ENCODE assay signal across 1 cellular context in the genomic region with DNA sequence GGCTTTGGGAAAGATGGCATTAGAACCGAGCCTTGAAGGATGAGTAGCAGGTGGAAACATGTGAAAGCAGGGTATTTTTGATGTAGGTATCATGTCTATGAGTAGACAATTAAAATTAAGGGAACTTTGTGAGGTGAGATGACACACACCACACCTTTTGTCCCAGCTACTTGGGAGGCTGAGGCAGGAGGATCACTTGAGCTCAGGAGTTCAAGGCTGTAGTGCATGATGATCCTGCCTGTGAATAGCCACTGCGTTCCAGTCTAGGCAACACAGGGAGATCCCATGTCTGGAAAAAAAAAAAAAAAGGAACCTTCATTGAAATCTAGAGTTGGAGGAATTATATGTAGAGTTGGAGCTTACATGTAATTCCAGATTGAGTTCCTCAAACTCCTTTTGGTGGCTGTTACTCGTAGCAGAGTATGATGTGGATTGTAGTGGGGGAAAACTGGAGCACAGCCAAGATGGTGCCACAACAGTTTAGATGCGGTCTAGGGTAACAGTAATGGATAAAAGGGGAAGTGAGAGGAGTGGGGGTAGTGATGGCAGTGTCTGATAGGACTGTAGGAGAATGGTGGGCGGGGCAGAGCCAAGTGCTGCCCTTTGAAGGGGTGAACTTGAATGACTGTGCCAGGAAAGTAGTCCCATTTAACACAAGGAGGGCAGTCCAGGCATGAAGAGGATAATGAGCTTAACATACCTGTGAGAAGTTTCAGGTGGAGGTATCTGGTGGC.
TF ChIP-seq lines count a peak whose summit lies in the region.

No MANE protein-coding gene starts in this region.

TF ChIP-seq in K562, 482 proteins besides CTCF, POLR2A, EP300 and RAD21 (continued from another document and continues in another):
- TF ChIP-seq, protein P1, sequence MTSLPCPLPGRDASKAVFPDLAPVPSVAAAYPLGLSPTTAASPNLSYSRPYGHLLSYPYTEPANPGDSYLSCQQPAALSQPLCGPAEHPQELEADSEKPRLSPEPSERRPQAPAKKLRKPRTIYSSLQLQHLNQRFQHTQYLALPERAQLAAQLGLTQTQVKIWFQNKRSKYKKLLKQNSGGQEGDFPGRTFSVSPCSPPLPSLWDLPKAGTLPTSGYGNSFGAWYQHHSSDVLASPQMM (CRISPR knock-in tag; IDR thresholded peaks at IDR 0.05), result no peak
- TF ChIP-seq, protein P2, sequence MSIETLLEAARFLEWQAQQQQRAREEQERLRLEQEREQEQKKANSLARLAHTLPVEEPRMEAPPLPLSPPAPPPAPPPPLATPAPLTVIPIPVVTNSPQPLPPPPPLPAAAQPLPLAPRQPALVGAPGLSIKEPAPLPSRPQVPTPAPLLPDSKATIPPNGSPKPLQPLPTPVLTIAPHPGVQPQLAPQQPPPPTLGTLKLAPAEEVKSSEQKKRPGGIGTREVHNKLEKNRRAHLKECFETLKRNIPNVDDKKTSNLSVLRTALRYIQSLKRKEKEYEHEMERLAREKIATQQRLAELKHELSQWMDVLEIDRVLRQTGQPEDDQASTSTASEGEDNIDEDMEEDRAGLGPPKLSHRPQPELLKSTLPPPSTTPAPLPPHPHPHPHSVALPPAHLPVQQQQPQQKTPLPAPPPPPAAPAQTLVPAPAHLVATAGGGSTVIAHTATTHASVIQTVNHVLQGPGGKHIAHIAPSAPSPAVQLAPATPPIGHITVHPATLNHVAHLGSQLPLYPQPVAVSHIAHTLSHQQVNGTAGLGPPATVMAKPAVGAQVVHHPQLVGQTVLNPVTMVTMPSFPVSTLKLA (conservative IDR thresholded peaks at IDR 0.05), result no peak
- TF ChIP-seq FOSL1 (tag; conservative IDR thresholded peaks at IDR 0.05), result no peak
- no peak for TF ChIP-seq RBM15 (IDR thresholded peaks at IDR 0.05; ENCODE audit: insufficient read depth, low read length)
- TF ChIP-seq ZNF408 (CRISPR knock-in tag; IDR thresholded peaks at IDR 0.05; ENCODE audit: low read depth), result no peak
- TF ChIP-seq NFYB (IDR thresholded peaks at IDR 0.05; ENCODE audit: extremely low read depth, insufficient read length), result no peak
- no peak for TF ChIP-seq ZNF668 (CRISPR knock-in tag; IDR thresholded peaks at IDR 0.05)
- TF ChIP-seq, protein P3, sequence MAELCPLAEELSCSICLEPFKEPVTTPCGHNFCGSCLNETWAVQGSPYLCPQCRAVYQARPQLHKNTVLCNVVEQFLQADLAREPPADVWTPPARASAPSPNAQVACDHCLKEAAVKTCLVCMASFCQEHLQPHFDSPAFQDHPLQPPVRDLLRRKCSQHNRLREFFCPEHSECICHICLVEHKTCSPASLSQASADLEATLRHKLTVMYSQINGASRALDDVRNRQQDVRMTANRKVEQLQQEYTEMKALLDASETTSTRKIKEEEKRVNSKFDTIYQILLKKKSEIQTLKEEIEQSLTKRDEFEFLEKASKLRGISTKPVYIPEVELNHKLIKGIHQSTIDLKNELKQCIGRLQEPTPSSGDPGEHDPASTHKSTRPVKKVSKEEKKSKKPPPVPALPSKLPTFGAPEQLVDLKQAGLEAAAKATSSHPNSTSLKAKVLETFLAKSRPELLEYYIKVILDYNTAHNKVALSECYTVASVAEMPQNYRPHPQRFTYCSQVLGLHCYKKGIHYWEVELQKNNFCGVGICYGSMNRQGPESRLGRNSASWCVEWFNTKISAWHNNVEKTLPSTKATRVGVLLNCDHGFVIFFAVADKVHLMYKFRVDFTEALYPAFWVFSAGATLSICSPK (IDR thresholded peaks at IDR 0.05; ENCODE audit: borderline replicate concordance), result no peak
- peak; percentile 62 for TF ChIP-seq GATA2 (CRISPR knock-in tag; IDR thresholded peaks at IDR 0.05)
- no peak for TF ChIP-seq IRF2 (CRISPR knock-in tag; IDR thresholded peaks at IDR 0.05)
- TF ChIP-seq, protein P4, sequence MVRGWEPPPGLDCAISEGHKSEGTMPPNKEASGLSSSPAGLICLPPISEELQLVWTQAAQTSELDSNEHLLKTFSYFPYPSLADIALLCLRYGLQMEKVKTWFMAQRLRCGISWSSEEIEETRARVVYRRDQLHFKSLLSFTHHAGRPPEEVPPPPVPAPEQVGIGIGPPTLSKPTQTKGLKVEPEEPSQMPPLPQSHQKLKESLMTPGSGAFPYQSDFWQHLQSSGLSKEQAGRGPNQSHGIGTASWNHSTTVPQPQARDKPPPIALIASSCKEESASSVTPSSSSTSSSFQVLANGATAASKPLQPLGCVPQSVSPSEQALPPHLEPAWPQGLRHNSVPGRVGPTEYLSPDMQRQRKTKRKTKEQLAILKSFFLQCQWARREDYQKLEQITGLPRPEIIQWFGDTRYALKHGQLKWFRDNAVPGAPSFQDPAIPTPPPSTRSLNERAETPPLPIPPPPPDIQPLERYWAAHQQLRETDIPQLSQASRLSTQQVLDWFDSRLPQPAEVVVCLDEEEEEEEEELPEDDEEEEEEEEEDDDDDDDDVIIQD (CRISPR knock-in tag; IDR thresholded peaks at IDR 0.05), result no peak
- no peak for TF ChIP-seq ZNF212 (CRISPR knock-in tag; IDR thresholded peaks at IDR 0.05)
- TF ChIP-seq, protein P5, sequence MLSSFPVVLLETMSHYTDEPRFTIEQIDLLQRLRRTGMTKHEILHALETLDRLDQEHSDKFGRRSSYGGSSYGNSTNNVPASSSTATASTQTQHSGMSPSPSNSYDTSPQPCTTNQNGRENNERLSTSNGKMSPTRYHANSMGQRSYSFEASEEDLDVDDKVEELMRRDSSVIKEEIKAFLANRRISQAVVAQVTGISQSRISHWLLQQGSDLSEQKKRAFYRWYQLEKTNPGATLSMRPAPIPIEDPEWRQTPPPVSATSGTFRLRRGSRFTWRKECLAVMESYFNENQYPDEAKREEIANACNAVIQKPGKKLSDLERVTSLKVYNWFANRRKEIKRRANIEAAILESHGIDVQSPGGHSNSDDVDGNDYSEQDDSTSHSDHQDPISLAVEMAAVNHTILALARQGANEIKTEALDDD (IDR thresholded peaks at IDR 0.05), result no peak
- TF ChIP-seq, protein P6, sequence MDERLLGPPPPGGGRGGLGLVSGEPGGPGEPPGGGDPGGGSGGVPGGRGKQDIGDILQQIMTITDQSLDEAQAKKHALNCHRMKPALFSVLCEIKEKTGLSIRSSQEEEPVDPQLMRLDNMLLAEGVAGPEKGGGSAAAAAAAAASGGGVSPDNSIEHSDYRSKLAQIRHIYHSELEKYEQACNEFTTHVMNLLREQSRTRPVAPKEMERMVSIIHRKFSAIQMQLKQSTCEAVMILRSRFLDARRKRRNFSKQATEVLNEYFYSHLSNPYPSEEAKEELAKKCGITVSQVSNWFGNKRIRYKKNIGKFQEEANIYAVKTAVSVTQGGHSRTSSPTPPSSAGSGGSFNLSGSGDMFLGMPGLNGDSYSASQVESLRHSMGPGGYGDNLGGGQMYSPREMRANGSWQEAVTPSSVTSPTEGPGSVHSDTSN (CRISPR knock-in tag; IDR thresholded peaks at IDR 0.05; ENCODE audit: low read depth), result no peak
- TF ChIP-seq, protein P6 (tag; conservative IDR thresholded peaks at IDR 0.05; ENCODE audit: low read depth), result no peak
- TF ChIP-seq SREBF2 (CRISPR knock-in tag; IDR thresholded peaks at IDR 0.05), result no peak
- TF ChIP-seq, protein P7, sequence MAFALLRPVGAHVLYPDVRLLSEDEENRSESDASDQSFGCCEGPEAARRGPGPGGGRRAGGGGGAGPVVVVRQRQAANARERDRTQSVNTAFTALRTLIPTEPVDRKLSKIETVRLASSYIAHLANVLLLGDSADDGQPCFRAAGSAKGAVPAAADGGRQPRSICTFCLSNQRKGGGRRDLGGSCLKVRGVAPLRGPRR (CRISPR knock-in tag; IDR thresholded peaks at IDR 0.05), result no peak
- no peak for TF ChIP-seq CREB1 (IDR thresholded peaks at IDR 0.05)
- TF ChIP-seq CREB1 (CRISPR knock-in tag; IDR thresholded peaks at IDR 0.05), result no peak
- TF ChIP-seq JUND (IDR thresholded peaks at IDR 0.05; ENCODE audit: borderline replicate concordance, low read depth, low read length), result no peak
- TF ChIP-seq JUND (tag; IDR thresholded peaks at IDR 0.05; ENCODE audit: borderline replicate concordance, low read depth, low read length), result peak; percentile 22; the same call in 1 of the 3 replicates
- no peak for TF ChIP-seq MECOM (CRISPR knock-in tag; IDR thresholded peaks at IDR 0.05)
- TF ChIP-seq, protein P8, sequence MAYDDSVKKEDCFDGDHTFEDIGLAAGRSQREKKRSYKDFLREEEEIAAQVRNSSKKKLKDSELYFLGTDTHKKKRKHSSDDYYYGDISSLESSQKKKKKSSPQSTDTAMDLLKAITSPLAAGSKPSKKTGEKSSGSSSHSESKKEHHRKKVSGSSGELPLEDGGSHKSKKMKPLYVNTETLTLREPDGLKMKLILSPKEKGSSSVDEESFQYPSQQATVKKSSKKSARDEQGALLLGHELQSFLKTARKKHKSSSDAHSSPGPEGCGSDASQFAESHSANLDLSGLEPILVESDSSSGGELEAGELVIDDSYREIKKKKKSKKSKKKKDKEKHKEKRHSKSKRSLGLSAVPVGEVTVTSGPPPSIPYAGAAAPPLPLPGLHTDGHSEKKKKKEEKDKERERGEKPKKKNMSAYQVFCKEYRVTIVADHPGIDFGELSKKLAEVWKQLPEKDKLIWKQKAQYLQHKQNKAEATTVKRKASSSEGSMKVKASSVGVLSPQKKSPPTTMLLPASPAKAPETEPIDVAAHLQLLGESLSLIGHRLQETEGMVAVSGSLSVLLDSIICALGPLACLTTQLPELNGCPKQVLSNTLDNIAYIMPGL (CRISPR knock-in tag; IDR thresholded peaks at IDR 0.05), result no peak
- TF ChIP-seq, protein P9, sequence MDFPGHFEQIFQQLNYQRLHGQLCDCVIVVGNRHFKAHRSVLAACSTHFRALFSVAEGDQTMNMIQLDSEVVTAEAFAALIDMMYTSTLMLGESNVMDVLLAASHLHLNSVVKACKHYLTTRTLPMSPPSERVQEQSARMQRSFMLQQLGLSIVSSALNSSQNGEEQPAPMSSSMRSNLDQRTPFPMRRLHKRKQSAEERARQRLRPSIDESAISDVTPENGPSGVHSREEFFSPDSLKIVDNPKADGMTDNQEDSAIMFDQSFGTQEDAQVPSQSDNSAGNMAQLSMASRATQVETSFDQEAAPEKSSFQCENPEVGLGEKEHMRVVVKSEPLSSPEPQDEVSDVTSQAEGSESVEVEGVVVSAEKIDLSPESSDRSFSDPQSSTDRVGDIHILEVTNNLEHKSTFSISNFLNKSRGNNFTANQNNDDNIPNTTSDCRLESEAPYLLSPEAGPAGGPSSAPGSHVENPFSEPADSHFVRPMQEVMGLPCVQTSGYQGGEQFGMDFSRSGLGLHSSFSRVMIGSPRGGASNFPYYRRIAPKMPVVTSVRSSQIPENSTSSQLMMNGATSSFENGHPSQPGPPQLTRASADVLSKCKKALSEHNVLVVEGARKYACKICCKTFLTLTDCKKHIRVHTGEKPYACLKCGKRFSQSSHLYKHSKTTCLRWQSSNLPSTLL (IDR thresholded peaks at IDR 0.05), result no peak
- TF ChIP-seq NCOA1 (IDR thresholded peaks at IDR 0.05; ENCODE audit: low read depth), result no peak
- TF ChIP-seq, protein P10, sequence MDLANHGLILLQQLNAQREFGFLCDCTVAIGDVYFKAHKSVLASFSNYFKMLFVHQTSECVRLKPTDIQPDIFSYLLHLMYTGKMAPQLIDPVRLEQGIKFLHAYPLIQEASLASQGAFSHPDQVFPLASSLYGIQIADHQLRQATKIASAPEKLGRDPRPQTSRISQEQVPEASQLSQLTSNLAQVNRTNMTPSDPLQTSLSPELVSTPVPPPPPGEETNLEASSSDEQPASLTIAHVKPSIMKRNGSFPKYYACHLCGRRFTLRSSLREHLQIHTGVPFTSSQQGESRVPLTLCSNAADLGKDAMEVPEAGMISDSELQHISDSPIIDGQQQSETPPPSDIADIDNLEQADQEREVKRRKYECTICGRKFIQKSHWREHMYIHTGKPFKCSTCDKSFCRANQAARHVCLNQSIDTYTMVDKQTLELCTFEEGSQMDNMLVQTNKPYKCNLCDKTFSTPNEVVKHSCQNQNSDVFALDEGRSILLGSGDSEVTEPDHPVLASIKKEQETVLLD (IDR thresholded peaks at IDR 0.05), result peak; percentile 68; the same call in 1 of the 2 replicates
- no peak for TF ChIP-seq ASH1L (IDR thresholded peaks at IDR 0.05; ENCODE audit: borderline replicate concordance, low read depth, partially characterized antibody)
- TF ChIP-seq ARID2 (IDR thresholded peaks at IDR 0.05), result no peak
- TF ChIP-seq CBX3 (IDR thresholded peaks at IDR 0.05; ENCODE audit: borderline replicate concordance in 1 of 2, low read length in 2 of 2), result no peak
- no peak for TF ChIP-seq ZC3H11A (IDR thresholded peaks at IDR 0.05; ENCODE audit: low read depth, low read length)
- TF ChIP-seq, protein P11, sequence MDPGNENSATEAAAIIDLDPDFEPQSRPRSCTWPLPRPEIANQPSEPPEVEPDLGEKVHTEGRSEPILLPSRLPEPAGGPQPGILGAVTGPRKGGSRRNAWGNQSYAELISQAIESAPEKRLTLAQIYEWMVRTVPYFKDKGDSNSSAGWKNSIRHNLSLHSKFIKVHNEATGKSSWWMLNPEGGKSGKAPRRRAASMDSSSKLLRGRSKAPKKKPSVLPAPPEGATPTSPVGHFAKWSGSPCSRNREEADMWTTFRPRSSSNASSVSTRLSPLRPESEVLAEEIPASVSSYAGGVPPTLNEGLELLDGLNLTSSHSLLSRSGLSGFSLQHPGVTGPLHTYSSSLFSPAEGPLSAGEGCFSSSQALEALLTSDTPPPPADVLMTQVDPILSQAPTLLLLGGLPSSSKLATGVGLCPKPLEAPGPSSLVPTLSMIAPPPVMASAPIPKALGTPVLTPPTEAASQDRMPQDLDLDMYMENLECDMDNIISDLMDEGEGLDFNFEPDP (CRISPR knock-in tag; IDR thresholded peaks at IDR 0.05), result no peak
- TF ChIP-seq CEBPG (CRISPR knock-in tag; IDR thresholded peaks at IDR 0.05), result no peak
- no peak for TF ChIP-seq CEBPG (tag; conservative IDR thresholded peaks at IDR 0.05 in 1 of 2, IDR thresholded peaks at IDR 0.05 in 1 of 2)
- no peak for TF ChIP-seq ZNF316 (IDR thresholded peaks at IDR 0.05)
- no peak for TF ChIP-seq ETV5 (CRISPR knock-in tag; IDR thresholded peaks at IDR 0.05; ENCODE audit: low read depth)
- TF ChIP-seq, protein P12, sequence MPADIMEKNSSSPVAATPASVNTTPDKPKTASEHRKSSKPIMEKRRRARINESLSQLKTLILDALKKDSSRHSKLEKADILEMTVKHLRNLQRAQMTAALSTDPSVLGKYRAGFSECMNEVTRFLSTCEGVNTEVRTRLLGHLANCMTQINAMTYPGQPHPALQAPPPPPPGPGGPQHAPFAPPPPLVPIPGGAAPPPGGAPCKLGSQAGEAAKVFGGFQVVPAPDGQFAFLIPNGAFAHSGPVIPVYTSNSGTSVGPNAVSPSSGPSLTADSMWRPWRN (IDR thresholded peaks at IDR 0.05; ENCODE audit: low read depth), result 0 out of 2 replicates have a peak, but pooled peaks have one; percentile 16
